Comparison of ENCODE assay signal across 9 cellular contexts in the genomic region with DNA sequence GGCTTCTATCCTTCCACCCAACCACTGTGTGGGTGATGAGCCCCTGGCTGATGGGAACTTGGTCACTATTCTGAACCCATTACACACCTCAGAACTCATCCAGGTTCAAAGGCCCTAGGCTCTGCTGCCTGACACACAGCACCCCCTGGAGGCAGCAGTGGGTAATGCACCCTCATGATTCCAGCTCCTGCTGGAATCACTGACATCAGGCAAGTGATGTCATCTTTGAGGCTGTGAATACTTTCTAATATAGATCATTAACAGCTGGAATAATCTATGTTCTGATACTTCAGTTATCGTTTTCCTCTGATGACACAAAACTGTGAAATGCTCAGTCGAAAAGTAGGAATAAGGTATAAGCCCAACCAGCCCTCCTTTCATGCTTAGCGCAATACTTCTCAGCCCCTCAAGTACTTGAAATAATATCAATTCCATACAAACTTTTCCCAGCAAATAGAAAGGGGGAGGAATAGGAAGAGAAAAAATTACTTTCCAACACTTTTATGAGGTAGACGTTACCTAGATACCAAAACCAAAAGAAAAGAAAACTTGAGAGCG. TPM values are rescaled to one million over a fixed set of nuclear protein-coding genes. Genes with fewer than 3 reads are reported as not detected.
DNase-seq lines count a peak whose midpoint lies in the region; ATAC-seq and TF ChIP-seq lines count a peak whose summit lies in the region.
"Had no signal": no experiment of that assay in that cellular context is flagged by ENCODE, and none has a peak within 500 bp of the region (broad histone marks: within the 10 kb centered on the region; RNA-seq: fewer than 3 reads in every experiment).

No MANE protein-coding gene starts in this region.

- TF ChIP-seq CTCF in HCT116 (IDR thresholded peaks at IDR 0.05 in 2 of 3, conservative IDR thresholded peaks at IDR 0.05 in 1 of 3; ENCODE audit: borderline replicate concordance in 1 of 3, insufficient read depth in 1 of 3, low read depth in 2 of 3, low read length in 2 of 3) (peak; percentile 81 to 98 (median 97)), gastrocnemius medialis (IDR thresholded peaks at IDR 0.05 in 4 of 5, conservative IDR thresholded peaks at IDR 0.05 in 1 of 5) (peak; percentile 68 to 86 (median 72))

- H3K36me3 ChIP-seq in HCT116 (ENCODE audit: control insufficient read depth in 1 of 2, insufficient read depth in 2 of 2, low read length in 2 of 2) (no peaks in the 10 kb centered on the region), gastrocnemius medialis (no peaks in the 10 kb centered on the region)

- TF ChIP-seq RAD21 in HCT116 (IDR thresholded peaks at IDR 0.05; ENCODE audit: low read depth): peak; percentile 86

- BruUV-seq in HCT116 (replicated peaks; lab: Mats Ljungman, UMichigan): no TSS peak

- no peaks in the 10 kb centered on the region for H3K9me3 ChIP-seq in HCT116 (ENCODE audit: control insufficient read depth in 1 of 2, insufficient read depth in 1 of 2, low read depth in 1 of 2, low read length in 2 of 2)
- no peaks in the 10 kb centered on the region for H3K9me3 ChIP-seq in gastrocnemius medialis

- RAD21 ChIA-PET in HCT116 (lab: Charles Lee; ENCODE audit: low non-redundant PET in 1 of 2, low total read pairs in 2 of 2, uncharacterized antibody in 2 of 2, unreplicated experiment in 2 of 2): interaction anchor here (0.8 to 1.5 kb wide), 4 partner anchors 293 to 347 kb away, joined by 3 to 6 read pairs (median 4); no protein-coding TSS in a partner anchor

- TF ChIP-seq POLR2A in HCT116 (IDR thresholded peaks at IDR 0.05; ENCODE audit: borderline replicate concordance, extremely low read depth, insufficient read depth, insufficient read length): no peak
- no peak for TF ChIP-seq POLR2A in gastrocnemius medialis (IDR thresholded peaks at IDR 0.05)

- H3K4me3 ChIP-seq in HCT116 (replicated peaks in 1 of 2; ENCODE audit: low read depth in 1 of 2, low read length in 2 of 2): no peak overlapping the region
- H3K4me3 ChIP-seq in gastrocnemius medialis: no peak overlapping the region
- H3K4me3 ChIP-seq: SK-N-MC had no signal

- H3K9me2 ChIP-seq in HCT116 (ENCODE audit: insufficient read depth): no peaks in the 10 kb centered on the region

- H3K4me2 ChIP-seq in HCT116 (ENCODE audit: low read length): no peak overlapping the region

- DNase-seq in COLO668 (lab: John Stamatoyannopoulos, UW; ENCODE audit: unreplicated experiment) (peak; percentile 34), HCT116 (ENCODE audit: low read depth, low spot score) (peak; percentile 48), SK-N-DZ (ENCODE audit: low spot score) (peak; percentile 21), left cardiac atrium (peak; percentile 48), gastrocnemius medialis (no peak)
- DNase-seq in activated naive CD4-positive, alpha-beta T cell treated with anti-CD3 and anti-CD28 coated beads, Interleukin-2, amount 50 U/mL, for 72 hours (ENCODE audit: low spot score in 2 of 2): peak in 1 of 2 donors; percentile 80

- H3K9ac ChIP-seq in HCT116 (ENCODE audit: low read length): no peak overlapping the region

- POLR2A ChIA-PET in HCT116 (lab: Charles Lee): no interaction called here

- H3K79me2 ChIP-seq in HCT116 (ENCODE audit: insufficient read depth, low read length): no peaks in the 10 kb centered on the region

- in situ Hi-C loops in gastrocnemius medialis (cut with MboI; ENCODE audit: low sequenced_read_pairs in 4 of 4): no loop called here

- H3K27ac ChIP-seq in HCT116 (ENCODE audit: low read depth, low read length) (no peak overlapping the region), gastrocnemius medialis (no peak overlapping the region)
- H3K27ac ChIP-seq: SK-N-MC had no signal

- ATAC-seq in HCT116: peak; percentile 96
- ATAC-seq in activated naive CD4-positive, alpha-beta T cell treated with anti-CD3 and anti-CD28 coated beads, Interleukin-2, amount 50 U/mL, for 72 hours: peak; percentile 59 to 63
- ATAC-seq in left cardiac atrium: peak; percentile 50 to 65
- no peak for ATAC-seq in gastrocnemius medialis
- ATAC-seq in GM19035 (IDR thresholded peaks at IDR 0.05; ENCODE audit: unreplicated experiment): no peak
- no peak for ATAC-seq in GM19455 (IDR thresholded peaks at IDR 0.05; ENCODE audit: unreplicated experiment)

- H3K9me3 Mint-ChIP-seq in activated naive CD4-positive, alpha-beta T cell treated with anti-CD3 and anti-CD28 coated beads, Interleukin-2, amount 50 U/mL, for 72 hours: no peaks in the 10 kb centered on the region

- peak overlapping the region; percentile 51 for H2AFZ ChIP-seq in HCT116 (ENCODE audit: low read depth, low read length, poor library complexity, severe bottlenecking)

- intact Hi-C loops in HCT116 (cut with micrococcal nuclease) (loop anchor here (1.0 kb wide), 2 partner anchors 292 to 316 kb away; no protein-coding TSS in a partner anchor), left cardiac atrium (cut with DNase I) (no loop called here), gastrocnemius medialis (cut with DNase I; ENCODE audit: low total_unique reads) (no loop called here)

- H4K20me1 ChIP-seq in HCT116 (ENCODE audit: insufficient read depth): no peaks in the 10 kb centered on the region

- no peaks in the 10 kb centered on the region for H3K36me3 Mint-ChIP-seq in activated naive CD4-positive, alpha-beta T cell treated with anti-CD3 and anti-CD28 coated beads, Interleukin-2, amount 50 U/mL, for 72 hours

- CTCF ChIA-PET in HCT116 (lab: Charles Lee): interaction anchor here (0.6 to 2.3 kb wide), 14 partner anchors 9 to 348 kb away, joined by 3 to 39 read pairs (median 4); partner anchors contain the start of gene GDF2

- no peaks in the 10 kb centered on the region for H3K27me3 ChIP-seq in HCT116 (ENCODE audit: insufficient read depth, low read length)
- H3K27me3 ChIP-seq in gastrocnemius medialis: no peaks in the 10 kb centered on the region

- H3K4me1 ChIP-seq in HCT116 (ENCODE audit: control insufficient read depth in 1 of 2, insufficient read depth in 2 of 2, low read length in 2 of 2) (no peaks in the 10 kb centered on the region), gastrocnemius medialis (no peaks in the 10 kb centered on the region)

- no peak overlapping the region for H3K27ac Mint-ChIP-seq in activated naive CD4-positive, alpha-beta T cell treated with anti-CD3 and anti-CD28 coated beads, Interleukin-2, amount 50 U/mL, for 72 hours

TF ChIP-seq in HCT116, 20 proteins besides CTCF, POLR2A, EP300 and RAD21:
- no peak for TF ChIP-seq SP1 (IDR thresholded peaks at IDR 0.05; ENCODE audit: low read depth)
- peak; percentile 51 for TF ChIP-seq TCF7L2 (IDR thresholded peaks at IDR 0.05; ENCODE audit: borderline replicate concordance, extremely low read depth, insufficient read depth, insufficient read length)
- no peak for TF ChIP-seq FOSL1 (IDR thresholded peaks at IDR 0.05; ENCODE audit: low read depth)

RNA-seq across cellular contexts. Expression of gene RBP3, which starts 7.5 kb away (rescaled TPM):
- total RNA-seq in HCT116 (2021; ENCODE audit: unreplicated experiment) (not detected), left cardiac atrium (not detected), gastrocnemius medialis (not detected)
- 0.01 TPM in 1 of 2 replicates, not detected in the other for polyA plus RNA-seq in HCT116 (2012)
- polyA plus RNA-seq in SK-N-DZ (2014; cell fraction: cytosol; rRNA removed): not detected in 2 replicates
- polyA plus RNA-seq in SK-N-DZ (2014; cell fraction: nucleus; rRNA removed): not detected in 2 replicates
- total RNA-seq in activated naive CD4-positive, alpha-beta T cell treated with anti-CD3 and anti-CD28 coated beads, Interleukin-2, amount 50 U/mL, for 72 hours: not detected

RNA-seq across cellular contexts. Expression of gene GDF2, which starts 18.4 kb away (rescaled TPM):
- total RNA-seq in HCT116 (2021; ENCODE audit: unreplicated experiment): not detected
- not detected in 2 replicates for polyA plus RNA-seq in HCT116 (2012)
- polyA plus RNA-seq in SK-N-DZ (2014; cell fraction: cytosol; rRNA removed): not detected in 2 replicates
- not detected in 2 replicates for polyA plus RNA-seq in SK-N-DZ (2014; cell fraction: nucleus; rRNA removed)
- not detected for total RNA-seq in activated naive CD4-positive, alpha-beta T cell treated with anti-CD3 and anti-CD28 coated beads, Interleukin-2, amount 50 U/mL, for 72 hours
- not detected for total RNA-seq in left cardiac atrium
- total RNA-seq in gastrocnemius medialis: not detected

RNA-seq across cellular contexts. Expression of gene GDF10, which starts 40.7 kb away (rescaled TPM):
- total RNA-seq in HCT116 (2021; ENCODE audit: unreplicated experiment) (not detected), left cardiac atrium (1 to 10 TPM in 1 of 2 donors, under 1 TPM in 1; 0.89 to 1.4 TPM), gastrocnemius medialis (under 1 TPM; 0.20 to 0.72 (median 0.36) TPM)
- polyA plus RNA-seq in HCT116 (2012): not detected in 2 replicates
- polyA plus RNA-seq in SK-N-DZ (2014; cell fraction: cytosol; rRNA removed): not detected in 2 replicates
- polyA plus RNA-seq in SK-N-DZ (2014; cell fraction: nucleus; rRNA removed): not detected in 2 replicates
- total RNA-seq in activated naive CD4-positive, alpha-beta T cell treated with anti-CD3 and anti-CD28 coated beads, Interleukin-2, amount 50 U/mL, for 72 hours: under 1 TPM; 0.14 to 0.23 TPM

RNA-seq across cellular contexts. Expression of gene ZNF488, which starts 43.4 kb away (rescaled TPM):
- 3.9 TPM for total RNA-seq in HCT116 (2021; ENCODE audit: unreplicated experiment)
- polyA plus RNA-seq in HCT116 (2012): 1.8 and 2.1 TPM in 2 replicates
- polyA plus RNA-seq in SK-N-DZ (2014; cell fraction: cytosol; rRNA removed): 0.12 and 0.32 TPM in 2 replicates
- polyA plus RNA-seq in SK-N-DZ (2014; cell fraction: nucleus; rRNA removed): 0.08 and 0.30 TPM in 2 replicates
- under 1 TPM; 0.23 to 0.55 TPM for total RNA-seq in activated naive CD4-positive, alpha-beta T cell treated with anti-CD3 and anti-CD28 coated beads, Interleukin-2, amount 50 U/mL, for 72 hours
- total RNA-seq in left cardiac atrium: not detected
- total RNA-seq in gastrocnemius medialis: not detected

Comparison
In these comparisons a context has a peak if more than half of its experiments do, and no peak if none do; other contexts are left out.
1. DNase-seq: peak in COLO668 (single experiment), HCT116 (single experiment), SK-N-DZ (single experiment) and left cardiac atrium (single experiment); none in gastrocnemius medialis (0 of 2).
2. ATAC-seq: peak in HCT116 (single experiment), activated naive CD4-positive, alpha-beta T cell treated with anti-CD3 and anti-CD28 coated beads, Interleukin-2, amount 50 U/mL, for 72 hours (2 of 2) and left cardiac atrium (2 of 2); none in gastrocnemius medialis (0 of 2), GM19035 (single experiment) and GM19455 (single experiment).